ENCODE assay signal across 15 cellular contexts in genomic region chr18:58576641-58577251, GRCh38. TPM values are rescaled to one million over a fixed set of nuclear protein-coding genes. Genes with fewer than 3 reads are reported as not detected.
A peak's percentile ranks its signal among the peaks of the same experiment; 100 is the strongest.
DNase-seq lines count a peak whose midpoint lies in the region; ATAC-seq, FAIRE-seq and TF ChIP-seq lines count a peak whose summit lies in the region.
"Had no signal": no experiment of that assay in that cellular context is flagged by ENCODE, and none has a peak within 500 bp of the region (broad histone marks: within the 10 kb centered on the region; RNA-seq: fewer than 3 reads in every experiment).

No MANE protein-coding gene starts in this region.

- H3K27ac Mint-ChIP-seq in activated naive CD4-positive, alpha-beta T cell treated with anti-CD3 and anti-CD28 coated beads, Interleukin-2, amount 50 U/mL, for 24 hours: no peak overlapping the region
- no peak overlapping the region for H3K27ac Mint-ChIP-seq in activated naive CD4-positive, alpha-beta T cell treated with anti-CD3 and anti-CD28 coated beads, Interleukin-2, amount 50 U/mL, for 72 hours
- no peak overlapping the region for H3K27ac Mint-ChIP-seq in natural killer cell
- H3K27ac Mint-ChIP-seq: activated CD8-positive, alpha-beta memory T cell treated with anti-CD3 and anti-CD28 coated beads, Interleukin-2, amount 10 ng/mL, durations not matched to agents 7 days and 5 days; activated naive CD8-positive, alpha-beta T cell treated with anti-CD3 and anti-CD28 coated beads, Interleukin-2, amount 10 ng/mL, durations not matched to agents 7 days and 5 days had no signal

- no peaks in the 10 kb centered on the region for H3K9me3 Mint-ChIP-seq in activated naive CD4-positive, alpha-beta T cell treated with anti-CD3 and anti-CD28 coated beads, Interleukin-2, amount 50 U/mL, for 24 hours
- H3K9me3 Mint-ChIP-seq in activated naive CD4-positive, alpha-beta T cell treated with anti-CD3 and anti-CD28 coated beads, Interleukin-2, amount 50 U/mL, for 72 hours: peaks cover 0 to 13% of the 10 kb centered on the region in 2 donors
- no peaks in the 10 kb centered on the region for H3K9me3 Mint-ChIP-seq in natural killer cell
- H3K9me3 Mint-ChIP-seq: activated naive CD8-positive, alpha-beta T cell treated with anti-CD3 and anti-CD28 coated beads, Interleukin-2, amount 10 ng/mL, durations not matched to agents 7 days and 5 days had no signal

- peaks cover 44% of the 10 kb centered on the region for H3K4me1 Mint-ChIP-seq in activated naive CD4-positive, alpha-beta T cell treated with anti-CD3 and anti-CD28 coated beads, Interleukin-2, amount 50 U/mL, for 24 hours
- H3K4me1 Mint-ChIP-seq in natural killer cell: peaks cover 19% of the 10 kb centered on the region in 2 donors

- H3K9ac ChIP-seq in kidney (ENCODE audit: low read length in 2 of 2): peak overlapping the region in 1 of 2 donors; percentile 7
- peak overlapping the region; percentile 89 for H3K9ac ChIP-seq in skeletal muscle satellite cell (ENCODE audit: low read depth, low read length)

- H3K4me1 ChIP-seq in SJSA1 (replicated peaks) (peaks cover 61% of the 10 kb centered on the region), kidney (ENCODE audit: control insufficient read depth in 1 of 2, insufficient read depth in 1 of 2, low read depth in 1 of 2, low read length in 2 of 2) (no peaks in the 10 kb centered on the region), skeletal muscle satellite cell (ENCODE audit: control insufficient read depth, insufficient read depth, low read length) (peaks cover 48% of the 10 kb centered on the region), esophagus muscularis mucosa (peaks cover 0 to 9% (median 5%) of the 10 kb centered on the region in 4 donors)
- H3K4me1 ChIP-seq: colonic mucosa, tibial nerve had no signal

- no peak for TF ChIP-seq POLR2A in esophagus muscularis mucosa (IDR thresholded peaks at IDR 0.05; ENCODE audit: low read depth)

- peak overlapping the region; percentile 23 for H3K4me3 Mint-ChIP-seq in activated naive CD4-positive, alpha-beta T cell treated with anti-CD3 and anti-CD28 coated beads, Interleukin-2, amount 50 U/mL, for 24 hours
- H3K4me3 Mint-ChIP-seq in natural killer cell: no peak overlapping the region
- H3K4me3 Mint-ChIP-seq: activated CD8-positive, alpha-beta memory T cell treated with anti-CD3 and anti-CD28 coated beads, Interleukin-2, amount 10 ng/mL, durations not matched to agents 7 days and 5 days; activated naive CD8-positive, alpha-beta T cell treated with anti-CD3 and anti-CD28 coated beads, Interleukin-2, amount 10 ng/mL, durations not matched to agents 7 days and 5 days; naive B cell had no signal

- H3K9me3 ChIP-seq in SJSA1 (replicated peaks) (no peaks in the 10 kb centered on the region; the same call in 1 of the 2 replicates), kidney (ENCODE audit: control insufficient read depth in 1 of 2, low read length in 2 of 2) (no peaks in the 10 kb centered on the region), skeletal muscle satellite cell (replicated peaks; ENCODE audit: low read length) (no peaks in the 10 kb centered on the region), esophagus muscularis mucosa (no peaks in the 10 kb centered on the region)
- H3K9me3 ChIP-seq: colonic mucosa, tibial nerve had no signal

- H3K27ac ChIP-seq in SJSA1 (peak overlapping the region; percentile 91), kidney (ENCODE audit: low read depth in 2 of 2, low read length in 2 of 2) (peak overlapping the region; percentile 7 to 69), esophagus muscularis mucosa (replicated peaks in 1 of 4) (no peak overlapping the region)
- H3K27ac ChIP-seq: colonic mucosa, tibial nerve had no signal

- ATAC-seq in activated naive CD4-positive, alpha-beta T cell treated with anti-CD3 and anti-CD28 coated beads, Interleukin-2, amount 50 U/mL, for 72 hours: no peak
- no peak for ATAC-seq in HG02852 (IDR thresholded peaks at IDR 0.05; ENCODE audit: unreplicated experiment)
- ATAC-seq in natural killer cell: no peak
- ATAC-seq: activated CD8-positive, alpha-beta memory T cell treated with anti-CD3 and anti-CD28 coated beads, Interleukin-2, amount 10 ng/mL, durations not matched to agents 7 days and 5 days had no signal

- no peaks in the 10 kb centered on the region for H3K36me3 Mint-ChIP-seq in activated naive CD4-positive, alpha-beta T cell treated with anti-CD3 and anti-CD28 coated beads, Interleukin-2, amount 50 U/mL, for 24 hours
- no peaks in the 10 kb centered on the region for H3K36me3 Mint-ChIP-seq in activated naive CD4-positive, alpha-beta T cell treated with anti-CD3 and anti-CD28 coated beads, Interleukin-2, amount 50 U/mL, for 72 hours
- H3K36me3 Mint-ChIP-seq in natural killer cell: no peaks in the 10 kb centered on the region
- H3K36me3 Mint-ChIP-seq: activated CD8-positive, alpha-beta memory T cell treated with anti-CD3 and anti-CD28 coated beads, Interleukin-2, amount 10 ng/mL, durations not matched to agents 7 days and 5 days; activated naive CD8-positive, alpha-beta T cell treated with anti-CD3 and anti-CD28 coated beads, Interleukin-2, amount 10 ng/mL, durations not matched to agents 7 days and 5 days; naive B cell had no signal

- no peaks in the 10 kb centered on the region for H3K27me3 ChIP-seq in SJSA1 (replicated peaks)
- no peaks in the 10 kb centered on the region for H3K27me3 ChIP-seq in skeletal muscle satellite cell (ENCODE audit: control insufficient read depth, insufficient read depth, low read length)
- H3K27me3 ChIP-seq in esophagus muscularis mucosa: peaks cover 0 to 9% (median 0%) of the 10 kb centered on the region in 4 donors
- H3K27me3 ChIP-seq: colonic mucosa had no signal

- TF ChIP-seq EP300 in esophagus muscularis mucosa (IDR thresholded peaks at IDR 0.05): no peak

- intact Hi-C loops in kidney (cut with DNase I): no loop called here
- intact Hi-C loops in esophagus muscularis mucosa (cut with DNase I): no loop called here
- intact Hi-C loops in natural killer cell (cut with micrococcal nuclease): no loop called here

- FAIRE-seq in kidney (lab: Jason Lieb, UNC): no peak

- TF ChIP-seq CTCF in kidney (IDR thresholded peaks at IDR 0.05; ENCODE audit: borderline replicate concordance, extremely low read depth, insufficient read depth) (no peak), esophagus muscularis mucosa (IDR thresholded peaks at IDR 0.05) (no peak), natural killer cell (IDR thresholded peaks at IDR 0.05) (no peak)

- no peaks in the 10 kb centered on the region for H3K27me3 Mint-ChIP-seq in activated naive CD4-positive, alpha-beta T cell treated with anti-CD3 and anti-CD28 coated beads, Interleukin-2, amount 50 U/mL, for 24 hours
- H3K27me3 Mint-ChIP-seq in natural killer cell (ENCODE audit: low read depth in 2 of 2): peaks cover 29 to 40% of the 10 kb centered on the region in 2 donors

- 69% methylated on average over 9 of the region's 9 CpGs for WGBS in esophagus muscularis mucosa

- H3K4me3 ChIP-seq in SJSA1 (peak overlapping the region; percentile 45), kidney (ENCODE audit: low read length in 2 of 2) (peak overlapping the region; percentile 25 to 63), skeletal muscle satellite cell (ENCODE audit: low read length) (peak overlapping the region; percentile 75), esophagus muscularis mucosa (no peak overlapping the region)
- H3K4me3 ChIP-seq: colonic mucosa, tibial nerve had no signal

- peak overlapping the region; percentile 84 for H3K4me2 ChIP-seq in skeletal muscle satellite cell (ENCODE audit: low read length)

- H3K36me3 ChIP-seq in SJSA1: peaks cover 28% of the 10 kb centered on the region
- H3K36me3 ChIP-seq in kidney (ENCODE audit: control insufficient read depth in 1 of 2, insufficient read depth in 2 of 2, low read length in 2 of 2): no peaks in the 10 kb centered on the region
- no peaks in the 10 kb centered on the region for H3K36me3 ChIP-seq in skeletal muscle satellite cell (ENCODE audit: insufficient read depth, low read length)
- H3K36me3 ChIP-seq in esophagus muscularis mucosa: no peaks in the 10 kb centered on the region
- H3K36me3 ChIP-seq: colonic mucosa, tibial nerve had no signal

- DNase-seq in activated naive CD4-positive, alpha-beta T cell treated with anti-CD3 and anti-CD28 coated beads, Interleukin-2, amount 50 U/mL, for 72 hours (ENCODE audit: low spot score in 2 of 2): no peak
- DNase-seq in SJSA1 (ENCODE audit: low read depth in 1 of 2, low spot score in 2 of 2) (peak in 1 of 2 experiments; percentile 58), kidney (no peak), esophagus muscularis mucosa (ENCODE audit: extremely low spot score) (no peak), natural killer cell (no peak)
- DNase-seq: activated CD8-positive, alpha-beta memory T cell treated with anti-CD3 and anti-CD28 coated beads, Interleukin-2, amount 10 ng/mL, durations not matched to agents 7 days and 5 days; activated naive CD8-positive, alpha-beta T cell treated with anti-CD3 and anti-CD28 coated beads, Interleukin-2, amount 10 ng/mL, durations not matched to agents 7 days and 5 days; colonic mucosa; DMS79; naive B cell; NCI-H2081 had no signal

RNA-seq across cellular contexts. Expression of gene ALPK2, which starts 52.1 kb away (rescaled TPM):
- 1 to 10 TPM in 1 of 2 donors, under 1 TPM in 1; 0.43 to 1.1 TPM for total RNA-seq in activated naive CD4-positive, alpha-beta T cell treated with anti-CD3 and anti-CD28 coated beads, Interleukin-2, amount 50 U/mL, for 72 hours
- 22.2 and 46.0 TPM in 2 replicates for total RNA-seq in SJSA1 (2014; rRNA removed; shearing (Covaris generic))
- total RNA-seq in kidney: 18.7 TPM
- 5.8 TPM for polyA plus RNA-seq in kidney (ENCODE audit: insufficient read depth, low read depth, low replicate concordance)
- total RNA-seq in skeletal muscle satellite cell (2012; rRNA removed): 2.3 and 5.7 TPM in 2 replicates
- total RNA-seq in esophagus muscularis mucosa: under 1 TPM in 3 of 4 donors, not detected in 1; under 0.01 to 0.11 (median under 0.01) TPM
- under 1 TPM in 2 of 3 donors, not detected in 1; 0.09 to 0.75 TPM for total RNA-seq in natural killer cell

Comparison
In these comparisons a context has a peak if more than half of its experiments do, and no peak if none do; other contexts are left out.
1. H3K27ac ChIP-seq: peak in SJSA1 (single experiment) and kidney (2 of 2); none in esophagus muscularis mucosa (0 of 4).
2. H3K4me3 ChIP-seq: peak in SJSA1 (single experiment), kidney (2 of 2) and skeletal muscle satellite cell (single experiment); none in esophagus muscularis mucosa (0 of 4).